23 cellular contexts compared by ENCODE assay signal in genomic region chr3:146035366-146035765, GRCh38.
DNase-seq lines count a peak whose midpoint lies in the region; ATAC-seq and TF ChIP-seq lines count a peak whose summit lies in the region.
"Had no signal": no experiment of that assay in that cellular context is flagged by ENCODE, and none has a peak within 500 bp of the region (broad histone marks: within the 10 kb centered on the region; RNA-seq: fewer than 3 reads in every experiment).

No MANE protein-coding gene starts in this region.

- peak; percentile 37 for DNase-seq in GM04503 (ENCODE audit: low read depth)
- DNase-seq in RPMI7951 (ENCODE audit: low read depth) = peak; percentile 14
- peak; percentile 58 for DNase-seq in fibroblast of mammary gland (ENCODE audit: low read depth)
- peak; percentile 49 for DNase-seq in retinal pigment epithelial cell (ENCODE audit: low read depth)
- no peak for DNase-seq in AG20443 (ENCODE audit: low spot score)
- DNase-seq in cerebellar cortex (ENCODE audit: low spot score) = no peak
- DNase-seq: activated CD4-positive, alpha-beta T cell treated with anti-CD3 and anti-CD28 coated beads, Interleukin-2, amount 50 U/mL, for 48 hours; activated CD8-positive, alpha-beta memory T cell treated with anti-CD3 and anti-CD28 coated beads, Interleukin-2, amount 50 U/mL, for 4 hours; activated naive CD4-positive, alpha-beta T cell treated with anti-CD3 and anti-CD28 coated beads for 36 hours; cortex of kidney; DMS53; foreskin melanocyte; heart right ventricle; left colon; MV-4-11; NCI-H146; SK-N-SH; stimulated activated naive B cell treated with anti-CD40 and anti-IgM and Interleukin-4, amounts not matched to agents 10 μg/mL and 1 μg/mL and 100 μg/mL, for 72 hours had no signal

- H3K4me3 ChIP-seq in fibroblast of mammary gland (ENCODE audit: control insufficient read depth, low read depth, low read length) = no peak overlapping the region
- no peak overlapping the region for H3K4me3 ChIP-seq in retinal pigment epithelial cell (ENCODE audit: low read length)
- H3K4me3 ChIP-seq: BLaER1, breast epithelium, GM12878, heart right ventricle had no signal

- TF ChIP-seq CTCF in fibroblast of mammary gland (conservative IDR thresholded peaks at IDR 0.05; ENCODE audit: control insufficient read depth, insufficient read depth, low read depth, low read length) = no peak
- no peak for TF ChIP-seq CTCF in retinal pigment epithelial cell (conservative IDR thresholded peaks at IDR 0.05; ENCODE audit: low read depth, low read length)

- ATAC-seq in GM18870 (IDR thresholded peaks at IDR 0.05; ENCODE audit: unreplicated experiment) = no peak
- ATAC-seq: GM12878; heart right ventricle; left colon; sciatic nerve; stimulated activated naive B cell treated with anti-CD40 and anti-IgM and Interleukin-4, amounts not matched to agents 10 μg/mL and 1 μg/mL and 100 μg/mL, for 72 hours had no signal

Comparison
In these comparisons a context has a peak if more than half of its experiments do, and no peak if none do; other contexts are left out.
1. DNase-seq: peak in GM04503 (single experiment), RPMI7951 (single experiment), fibroblast of mammary gland (single experiment) and retinal pigment epithelial cell (single experiment); none in AG20443 (single experiment) and cerebellar cortex (single experiment).